ENCODE assay signal across 1 cellular context in genomic region chr17:30234954-30235353, GRCh38.
TF ChIP-seq lines count a peak whose summit lies in the region.

No MANE protein-coding gene starts in this region.

TF ChIP-seq in HepG2, 621 proteins besides CTCF, POLR2A, EP300 and RAD21:
- TF ChIP-seq NR1H2 (CRISPR knock-in tag; IDR thresholded peaks at IDR 0.05; ENCODE audit: borderline replicate concordance, low read depth) (no peak), PCBP2 (optimal IDR thresholded peaks at IDR 0.05; ENCODE audit: low read depth, low read length, poor library complexity, severe bottlenecking) (no peak), MAF1 (CRISPR knock-in tag; IDR thresholded peaks at IDR 0.05; ENCODE audit: borderline replicate concordance) (no peak), ZNF737 (CRISPR knock-in tag; IDR thresholded peaks at IDR 0.05; ENCODE audit: borderline replicate concordance) (no peak), ZNF562 (CRISPR knock-in tag; IDR thresholded peaks at IDR 0.05; ENCODE audit: borderline replicate concordance) (no peak), ZNF207 (IDR thresholded peaks at IDR 0.05; ENCODE audit: borderline replicate concordance) (no peak), ZNF431 (CRISPR knock-in tag; IDR thresholded peaks at IDR 0.05; ENCODE audit: borderline replicate concordance, low read depth) (no peak), ZNF180 (CRISPR knock-in tag; IDR thresholded peaks at IDR 0.05; ENCODE audit: borderline replicate concordance, low read depth) (no peak), NFRKB (IDR thresholded peaks at IDR 0.05) (no peak), SYNCRIP (IDR thresholded peaks at IDR 0.05; ENCODE audit: insufficient read depth, low read depth, low read length) (no peak), ZMYM2 (CRISPR knock-in tag; IDR thresholded peaks at IDR 0.05) (no peak), ZNF713 (CRISPR knock-in tag; IDR thresholded peaks at IDR 0.05) (no peak)
- TF ChIP-seq, protein P1, sequence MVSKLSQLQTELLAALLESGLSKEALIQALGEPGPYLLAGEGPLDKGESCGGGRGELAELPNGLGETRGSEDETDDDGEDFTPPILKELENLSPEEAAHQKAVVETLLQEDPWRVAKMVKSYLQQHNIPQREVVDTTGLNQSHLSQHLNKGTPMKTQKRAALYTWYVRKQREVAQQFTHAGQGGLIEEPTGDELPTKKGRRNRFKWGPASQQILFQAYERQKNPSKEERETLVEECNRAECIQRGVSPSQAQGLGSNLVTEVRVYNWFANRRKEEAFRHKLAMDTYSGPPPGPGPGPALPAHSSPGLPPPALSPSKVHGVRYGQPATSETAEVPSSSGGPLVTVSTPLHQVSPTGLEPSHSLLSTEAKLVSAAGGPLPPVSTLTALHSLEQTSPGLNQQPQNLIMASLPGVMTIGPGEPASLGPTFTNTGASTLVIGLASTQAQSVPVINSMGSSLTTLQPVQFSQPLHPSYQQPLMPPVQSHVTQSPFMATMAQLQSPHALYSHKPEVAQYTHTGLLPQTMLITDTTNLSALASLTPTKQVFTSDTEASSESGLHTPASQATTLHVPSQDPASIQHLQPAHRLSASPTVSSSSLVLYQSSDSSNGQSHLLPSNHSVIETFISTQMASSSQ (IDR thresholded peaks at IDR 0.05; ENCODE audit: low read depth) = no peak
- TF ChIP-seq, protein P1 (CRISPR knock-in tag; IDR thresholded peaks at IDR 0.05; ENCODE audit: borderline replicate concordance) = no peak
- TF ChIP-seq, protein P2, sequence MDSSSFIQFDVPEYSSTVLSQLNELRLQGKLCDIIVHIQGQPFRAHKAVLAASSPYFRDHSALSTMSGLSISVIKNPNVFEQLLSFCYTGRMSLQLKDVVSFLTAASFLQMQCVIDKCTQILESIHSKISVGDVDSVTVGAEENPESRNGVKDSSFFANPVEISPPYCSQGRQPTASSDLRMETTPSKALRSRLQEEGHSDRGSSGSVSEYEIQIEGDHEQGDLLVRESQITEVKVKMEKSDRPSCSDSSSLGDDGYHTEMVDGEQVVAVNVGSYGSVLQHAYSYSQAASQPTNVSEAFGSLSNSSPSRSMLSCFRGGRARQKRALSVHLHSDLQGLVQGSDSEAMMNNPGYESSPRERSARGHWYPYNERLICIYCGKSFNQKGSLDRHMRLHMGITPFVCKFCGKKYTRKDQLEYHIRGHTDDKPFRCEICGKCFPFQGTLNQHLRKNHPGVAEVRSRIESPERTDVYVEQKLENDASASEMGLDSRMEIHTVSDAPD (CRISPR knock-in tag; IDR thresholded peaks at IDR 0.05) = no peak
